23 cellular contexts compared by ENCODE assay signal in genomic region chr14:47549886-47550285, GRCh38.
A peak's percentile ranks its signal among the peaks of the same experiment; 100 is the strongest.
DNase-seq lines count a peak whose midpoint lies in the region; ATAC-seq and TF ChIP-seq lines count a peak whose summit lies in the region.
"Had no signal": no experiment of that assay in that cellular context is flagged by ENCODE, and none has a peak within 500 bp of the region (broad histone marks: within the 10 kb centered on the region; RNA-seq: fewer than 3 reads in every experiment).

No MANE protein-coding gene starts in this region.

- no peak overlapping the region for H3K56ac ChIP-seq in H9 (ENCODE audit: insufficient read length, low read depth, low read length)

- no peak overlapping the region for H4K8ac ChIP-seq in H9 (replicated peaks; ENCODE audit: insufficient read length, low read depth, low read length)

- no peaks in the 10 kb centered on the region for H3K4me1 ChIP-seq in H9 (ENCODE audit: insufficient read depth, low read length)
- H3K4me1 ChIP-seq in endodermal cell (ENCODE audit: control insufficient read depth, insufficient read depth, low read length), result peaks cover 5% of the 10 kb centered on the region
- no peaks in the 10 kb centered on the region for H3K4me1 ChIP-seq in neural progenitor cell
- H3K4me1 ChIP-seq: A549; BE2C; BLaER1 treated with 17β-estradiol and CSF1 and Interleukin-3, amounts not matched to agents 10 nM and 100 nM had no signal

- H3K36me3 Mint-ChIP-seq in H9 (ENCODE audit: insufficient read depth in 1 of 3, low read depth in 3 of 3) (no peaks in the 10 kb centered on the region), endodermal cell (ENCODE audit: low read depth) (no peaks in the 10 kb centered on the region), neural progenitor cell (no peaks in the 10 kb centered on the region)
- no peaks in the 10 kb centered on the region for H3K36me3 Mint-ChIP-seq in CD4-positive, alpha-beta T cell (ENCODE audit: low read depth)
- H3K36me3 Mint-ChIP-seq: CD14-positive monocyte; CD4-positive, alpha-beta memory T cell had no signal

- no peak overlapping the region for H2BK12ac ChIP-seq in H9 (ENCODE audit: insufficient read length, low read depth, low read length)

- no peaks in the 10 kb centered on the region for H3F3A ChIP-seq in neural progenitor cell (ENCODE audit: low read depth)

- no peak overlapping the region for H2AFZ ChIP-seq in H9 (ENCODE audit: low read length)
- H2AFZ ChIP-seq in neural progenitor cell (replicated peaks), result peak overlapping the region; percentile 6

- H3K27me3 Mint-ChIP-seq in H9 (ENCODE audit: low read depth) (peaks cover 2% of the 10 kb centered on the region; the same call in 1 of the 2 replicates), endodermal cell (ENCODE audit: insufficient read depth) (no peaks in the 10 kb centered on the region), neural progenitor cell (ENCODE audit: insufficient read depth, low read depth) (peaks cover 4% of the 10 kb centered on the region)
- no peaks in the 10 kb centered on the region for H3K27me3 Mint-ChIP-seq in CD4-positive, alpha-beta T cell
- H3K27me3 Mint-ChIP-seq: CD4-positive, alpha-beta memory T cell had no signal

- H2BK20ac ChIP-seq in H9 (ENCODE audit: low read depth, low read length, poor library complexity, severe bottlenecking), result no peak overlapping the region

- H2BK120ac ChIP-seq in H9 (ENCODE audit: low read depth, low read length, poor library complexity, severe bottlenecking), result no peak overlapping the region

- H3K18ac ChIP-seq in H9 (ENCODE audit: insufficient read length, low read depth, low read length), result peak overlapping the region; percentile 7

- H4K20me1 ChIP-seq in H9 (ENCODE audit: control insufficient read depth, insufficient read depth, insufficient read length) (no peaks in the 10 kb centered on the region), neural progenitor cell (ENCODE audit: low read depth) (no peaks in the 10 kb centered on the region)
- H4K20me1 ChIP-seq: BLaER1 treated with 17β-estradiol and CSF1 and Interleukin-3, amounts not matched to agents 10 nM and 100 nM had no signal

- no peak overlapping the region for H2BK15ac ChIP-seq in H9 (ENCODE audit: low read depth, low read length)

- H3K4me3 ChIP-seq in endodermal cell (ENCODE audit: low read length), result peak overlapping the region; percentile 22
- no peak overlapping the region for H3K4me3 ChIP-seq in neural progenitor cell
- H3K4me3 ChIP-seq: A549; BLaER1 treated with 17β-estradiol and CSF1 and Interleukin-3, amounts not matched to agents 10 nM and 100 nM had no signal

- H4K91ac ChIP-seq in H9 (ENCODE audit: insufficient read length, low read depth, low read length), result no peak overlapping the region

- WGBS in H9 (ENCODE audit: extremely low coverage, insufficient read length, low lambda C conversion rate), result no CpG with 5 or more reads among the region's 2 CpGs
- WGBS in endodermal cell (ENCODE audit: insufficient coverage in 1 of 2, insufficient read length in 1 of 2), 2 experiments, result 85% methylated on average over 2 of the region's 2 CpGs; no CpG with 5 or more reads in 1 of the 2 experiments

- TF ChIP-seq CTCF in H9 (conservative IDR thresholded peaks at IDR 0.05) (no peak), endodermal cell (conservative IDR thresholded peaks at IDR 0.05) (no peak), neural progenitor cell (IDR thresholded peaks at IDR 0.05) (no peak), GM10266 (IDR thresholded peaks at IDR 0.05; ENCODE audit: control insufficient read depth, insufficient read depth, low read depth, missing control alignments) (no peak)
- no peak for TF ChIP-seq CTCF in CD4-positive, alpha-beta T cell (IDR thresholded peaks at IDR 0.05)

- H3K9ac ChIP-seq in H9 (ENCODE audit: extremely low read depth, insufficient read length, low read length) (no peak overlapping the region), endodermal cell (ENCODE audit: extremely low read depth, low read length, poor library complexity, severe bottlenecking) (no peak overlapping the region), neural progenitor cell (no peak overlapping the region)
- H3K9ac ChIP-seq: BLaER1 treated with 17β-estradiol and CSF1 and Interleukin-3, amounts not matched to agents 10 nM and 100 nM had no signal

- no peak overlapping the region for H3K14ac ChIP-seq in H9 (ENCODE audit: insufficient read depth, low read length)

- H3K4me2 ChIP-seq in H9 (ENCODE audit: insufficient read depth, insufficient read length, low read length) (no peak overlapping the region), neural progenitor cell (no peak overlapping the region)
- H3K4me2 ChIP-seq: A549; BLaER1 treated with 17β-estradiol and CSF1 and Interleukin-3, amounts not matched to agents 10 nM and 100 nM had no signal

- no peak for DNase-seq in H9
- DNase-seq in endodermal cell, result no peak
- DNase-seq in neural progenitor cell (ENCODE audit: low spot score), result no peak
- DNase-seq in renal cortical epithelial cell (ENCODE audit: low read depth), result peak; percentile 2
- DNase-seq in NCI-H1048 (lab: John Stamatoyannopoulos, UW), result no peak
- DNase-seq in GM10266 (ENCODE audit: extremely low spot score), result no peak
- no peak for DNase-seq in NCI-H2227 (lab: John Stamatoyannopoulos, UW; ENCODE audit: unreplicated experiment)
- no peak for DNase-seq in CD4-positive, alpha-beta T cell
- DNase-seq: 8988T; ACHN; AML-193; BE2C; CD4-positive, alpha-beta memory T cell; DMS 273 treated with DMSO at 0.1 percent for 48 hours; DMS79; EL; GDM1; GOT3; H7 had no signal

- H2BK5ac ChIP-seq in H9 (ENCODE audit: insufficient read length, low read length), result no peak overlapping the region

- no peaks in the 10 kb centered on the region for H3K23me2 ChIP-seq in H9 (ENCODE audit: insufficient read length, low read depth, low read length, poor library complexity, severe bottlenecking)

- no peaks in the 10 kb centered on the region for H3K79me1 ChIP-seq in H9 (ENCODE audit: insufficient read depth, low read depth, low read length, poor library complexity, severe bottlenecking)

- H3K4me3 Mint-ChIP-seq in H9 (no peak overlapping the region), endodermal cell (no peak overlapping the region), neural progenitor cell (no peak overlapping the region)
- H3K4me3 Mint-ChIP-seq in CD4-positive, alpha-beta T cell, result no peak overlapping the region
- H3K4me3 Mint-ChIP-seq: CD14-positive monocyte; CD4-positive, alpha-beta memory T cell had no signal

- H3K4me1 Mint-ChIP-seq in H9 (peaks cover 5 to 7% of the 10 kb centered on the region in 2 experiments), endodermal cell (peaks cover 23% of the 10 kb centered on the region), neural progenitor cell (peaks cover 11% of the 10 kb centered on the region)
- H3K4me1 Mint-ChIP-seq in CD4-positive, alpha-beta T cell (ENCODE audit: low read depth), result no peaks in the 10 kb centered on the region
- H3K4me1 Mint-ChIP-seq: CD14-positive monocyte; CD4-positive, alpha-beta memory T cell had no signal

- no peak overlapping the region for H3T11ph ChIP-seq in H9 (ENCODE audit: low read length)

- CTCF ChIA-PET in CD4-positive, alpha-beta T cell (lab: Charles Lee), result no interaction called here

- H3K9me3 ChIP-seq in H9 (ENCODE audit: control insufficient read depth, low read depth, low read length) (no peaks in the 10 kb centered on the region), endodermal cell (ENCODE audit: control insufficient read depth, low read length) (no peaks in the 10 kb centered on the region), neural progenitor cell (ENCODE audit: low read depth) (no peaks in the 10 kb centered on the region)
- H3K9me3 ChIP-seq in CD4-positive, alpha-beta T cell (ENCODE audit: control insufficient read depth, low read length), result no peaks in the 10 kb centered on the region
- H3K9me3 ChIP-seq: A549; BE2C; BLaER1 treated with 17β-estradiol and CSF1 and Interleukin-3, amounts not matched to agents 10 nM and 100 nM had no signal

- H3K9me3 Mint-ChIP-seq in H9 (no peaks in the 10 kb centered on the region), endodermal cell (no peaks in the 10 kb centered on the region), neural progenitor cell (no peaks in the 10 kb centered on the region)
- H3K9me3 Mint-ChIP-seq in CD4-positive, alpha-beta T cell, result peaks cover 2% of the 10 kb centered on the region

- H2AK5ac ChIP-seq in H9 (ENCODE audit: insufficient read length, low read length), result no peak overlapping the region

- ATAC-seq in CD4-positive, alpha-beta T cell (ENCODE audit: poor library complexity), result no peak
- ATAC-seq: A549, HCT116 had no signal

- H3K27ac ChIP-seq in H9 (ENCODE audit: insufficient read length, low read depth, low read length) (no peak overlapping the region), endodermal cell (ENCODE audit: low read depth, low read length) (no peak overlapping the region), neural progenitor cell (no peak overlapping the region)
- no peak overlapping the region for H3K27ac ChIP-seq in CD4-positive, alpha-beta T cell (ENCODE audit: low read depth, low read length)
- H3K27ac ChIP-seq: A549; BLaER1 treated with 17β-estradiol and CSF1 and Interleukin-3, amounts not matched to agents 10 nM and 100 nM had no signal

- H3K27me3 ChIP-seq in H9 (ENCODE audit: insufficient read depth, low read length), result no peaks in the 10 kb centered on the region
- H3K27me3 ChIP-seq in endodermal cell (ENCODE audit: control insufficient read depth, insufficient read depth, low read length, poor library complexity, severe bottlenecking), result no peaks in the 10 kb centered on the region
- no peaks in the 10 kb centered on the region for H3K27me3 ChIP-seq in neural progenitor cell
- no peaks in the 10 kb centered on the region for H3K27me3 ChIP-seq in CD4-positive, alpha-beta T cell (ENCODE audit: control insufficient read depth, insufficient read depth, low read length)
- H3K27me3 ChIP-seq: BE2C; BLaER1 treated with 17β-estradiol and CSF1 and Interleukin-3, amounts not matched to agents 10 nM and 100 nM had no signal

- no peak overlapping the region for H3K4ac ChIP-seq in H9 (ENCODE audit: low read depth, low read length)

- POLR2A ChIA-PET in CD4-positive, alpha-beta T cell (lab: Charles Lee), result no interaction called here

- H4K5ac ChIP-seq in H9 (ENCODE audit: insufficient read length, low read depth, low read length), result no peak overlapping the region

- intact Hi-C loops in CD4-positive, alpha-beta T cell (cut with DNase I, micrococcal nuclease), result loop anchor here in 1 of 2 experiments (2.0 kb wide), 1 partner anchor 41 kb away; no protein-coding TSS in a partner anchor

- H3K23ac ChIP-seq in H9 (ENCODE audit: insufficient read length, low read depth, low read length), result no peak overlapping the region

- no peaks in the 10 kb centered on the region for H3K36me3 ChIP-seq in endodermal cell (ENCODE audit: control insufficient read depth, insufficient read depth, low read length)
- H3K36me3 ChIP-seq in neural progenitor cell, result no peaks in the 10 kb centered on the region
- H3K36me3 ChIP-seq: BE2C; BLaER1 treated with 17β-estradiol and CSF1 and Interleukin-3, amounts not matched to agents 10 nM and 100 nM had no signal

- no peak overlapping the region for H3K27ac Mint-ChIP-seq in H9
- H3K27ac Mint-ChIP-seq in endodermal cell, result peak overlapping the region; percentile 9
- no peak overlapping the region for H3K27ac Mint-ChIP-seq in neural progenitor cell
- H3K27ac Mint-ChIP-seq in CD4-positive, alpha-beta T cell, result no peak overlapping the region
- H3K27ac Mint-ChIP-seq: CD14-positive monocyte; CD4-positive, alpha-beta memory T cell had no signal

- H3K79me2 ChIP-seq in H9 (ENCODE audit: insufficient read depth, low read length) (no peaks in the 10 kb centered on the region), neural progenitor cell (ENCODE audit: low read depth) (no peaks in the 10 kb centered on the region)
